Comparison of ENCODE assay signal across 1 cellular context in the genomic region with DNA sequence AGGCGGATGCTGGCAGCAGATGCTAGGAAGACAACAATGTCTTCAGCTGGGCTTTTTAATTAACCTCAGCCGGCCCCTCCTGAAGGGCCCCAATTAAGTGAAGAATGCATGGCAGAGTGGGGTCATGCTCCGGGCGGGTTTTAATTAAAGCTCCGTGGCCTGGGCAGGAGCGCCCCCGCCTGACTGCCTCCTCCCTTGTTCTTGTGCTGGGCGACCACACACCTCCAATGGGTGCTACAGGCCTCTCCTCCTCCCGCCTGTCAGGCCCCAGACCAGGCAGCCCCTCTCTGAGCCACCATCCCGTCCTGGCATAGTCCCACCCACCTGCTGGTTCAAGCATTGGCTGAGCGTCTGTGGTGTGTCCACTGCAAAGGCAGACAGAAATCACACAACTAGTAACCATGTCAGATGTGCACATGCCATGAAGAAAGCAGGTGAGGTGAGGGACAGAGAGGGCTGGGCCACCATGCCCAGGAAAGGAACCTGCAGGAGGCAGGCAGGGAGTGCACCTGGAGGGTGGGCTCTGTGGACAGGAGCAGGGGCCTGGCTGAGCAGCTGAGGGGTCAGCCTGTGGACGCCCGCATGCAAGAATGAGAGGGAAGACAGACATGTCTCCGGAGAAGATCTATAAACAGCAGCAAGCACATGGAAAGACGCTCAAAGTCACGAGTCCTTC.
TF ChIP-seq lines count a peak whose summit lies in the region.

No MANE protein-coding gene starts in this region.

TF ChIP-seq in IMR-90, 13 proteins besides CTCF, POLR2A, EP300 and RAD21:
- no peak for TF ChIP-seq NFE2L2 (IDR thresholded peaks at IDR 0.05; ENCODE audit: low read depth, low read length)
- TF ChIP-seq BHLHE40 (IDR thresholded peaks at IDR 0.05; ENCODE audit: low read depth, low read length), result no peak
- no peak for TF ChIP-seq CEBPB (IDR thresholded peaks at IDR 0.05; ENCODE audit: low read depth, low read length)
- no peak; the same call in 1 of the 2 replicates for TF ChIP-seq SMC3 (IDR thresholded peaks at IDR 0.05; ENCODE audit: low read depth, low read length)
- no peak for TF ChIP-seq RCOR1 (IDR thresholded peaks at IDR 0.05; ENCODE audit: insufficient replicate concordance, low read length)
- no peak for TF ChIP-seq MAZ (IDR thresholded peaks at IDR 0.05; ENCODE audit: borderline replicate concordance, low read depth, low read length)
- TF ChIP-seq MAFK (IDR thresholded peaks at IDR 0.05; ENCODE audit: low read depth, low read length), result no peak
- no peak for TF ChIP-seq CHD1 (IDR thresholded peaks at IDR 0.05; ENCODE audit: low read depth, low read length)
- TF ChIP-seq USF2 (IDR thresholded peaks at IDR 0.05; ENCODE audit: low read depth, low read length), result no peak
- TF ChIP-seq MXI1 (IDR thresholded peaks at IDR 0.05; ENCODE audit: borderline replicate concordance, low read depth, low read length), result no peak
- TF ChIP-seq, protein P1, sequence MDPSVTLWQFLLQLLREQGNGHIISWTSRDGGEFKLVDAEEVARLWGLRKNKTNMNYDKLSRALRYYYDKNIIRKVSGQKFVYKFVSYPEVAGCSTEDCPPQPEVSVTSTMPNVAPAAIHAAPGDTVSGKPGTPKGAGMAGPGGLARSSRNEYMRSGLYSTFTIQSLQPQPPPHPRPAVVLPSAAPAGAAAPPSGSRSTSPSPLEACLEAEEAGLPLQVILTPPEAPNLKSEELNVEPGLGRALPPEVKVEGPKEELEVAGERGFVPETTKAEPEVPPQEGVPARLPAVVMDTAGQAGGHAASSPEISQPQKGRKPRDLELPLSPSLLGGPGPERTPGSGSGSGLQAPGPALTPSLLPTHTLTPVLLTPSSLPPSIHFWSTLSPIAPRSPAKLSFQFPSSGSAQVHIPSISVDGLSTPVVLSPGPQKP (IDR thresholded peaks at IDR 0.05; ENCODE audit: borderline replicate concordance, low read depth, low read length), result no peak
- no peak for TF ChIP-seq RFX5 (IDR thresholded peaks at IDR 0.05; ENCODE audit: low read depth, low read length)
- TF ChIP-seq FOS (IDR thresholded peaks at IDR 0.05; ENCODE audit: low read depth, low read length), result no peak
